In genomic region chr6:124993327-124993726, GRCh38 we compare ENCODE assay signal across 21 cellular contexts.
"Had no signal": no experiment of that assay in that cellular context is flagged by ENCODE, and none has a peak within 500 bp of the region (broad histone marks: within the 10 kb centered on the region; RNA-seq: fewer than 3 reads in every experiment).

No MANE protein-coding gene starts in this region.

- H3K4me3 ChIP-seq: ascending aorta, left lung, mucosa of descending colon, tibial nerve, vagina had no signal

- H3K27me3 ChIP-seq: ascending aorta, left lung, tibial nerve, vagina had no signal

- H3K4me1 Mint-ChIP-seq: activated naive CD4-positive, alpha-beta T cell treated with anti-CD3 and anti-CD28 coated beads, Interleukin-2, amount 50 U/mL, for 24 hours; naive B cell had no signal

- H3K9me3 ChIP-seq: ascending aorta, left lung, mucosa of descending colon, tibial nerve, vagina had no signal

- ATAC-seq: left lung; mucosa of descending colon; stimulated activated naive CD8-positive, alpha-beta T cell treated with anti-CD3 and anti-CD28 coated beads, Interleukin-15, Interleukin-2, amounts not matched to agents 100 U/mL and 50 U/mL, for 24 hours had no signal

- DNase-seq: activated CD4-positive, alpha-beta T cell treated with anti-CD3 and anti-CD28 coated beads, Interleukin-2, amount 50 U/mL, for 1 hour; activated CD4-positive, CD25-positive, alpha-beta regulatory T cell treated with anti-CD3 and anti-CD28 coated beads, Interleukin-2, amount 50 U/mL, for 72 hours; activated CD8-positive, alpha-beta memory T cell treated with anti-CD3 and anti-CD28 coated beads for 24 hours; activated CD8-positive, alpha-beta memory T cell treated with anti-CD3 and anti-CD28 coated beads, Interleukin-2, amount 50 U/mL, for 48 hours; activated effector memory CD4-positive, alpha-beta T cell treated with anti-CD3 and anti-CD28 coated beads, Interleukin-2, amount 50 U/mL, for 16 hours; activated T-cell treated with anti-CD3 and anti-CD28 coated beads, Interleukin-2, amount 50 U/mL, for 48 hours; effector memory CD4-positive, alpha-beta T cell; hippocampal formation; islet precursor cell; left lung; mucosa of descending colon; naive B cell; retina; stimulated activated naive CD8-positive, alpha-beta T cell treated with anti-CD3 and anti-CD28 coated beads, Interleukin-15, Interleukin-2, amounts not matched to agents 100 U/mL and 50 U/mL, for 24 hours had no signal

- H3K9me3 Mint-ChIP-seq: activated naive CD4-positive, alpha-beta T cell treated with anti-CD3 and anti-CD28 coated beads, Interleukin-2, amount 50 U/mL, for 24 hours; dendritic cell treated with granulocyte-macrophage colony-stimulating factor and Interleukin-4, amounts not matched to agents 40 ng/mL and 50 ng/mL, for 4 days; naive B cell; T-helper 1 cell treated with Interleukin-12 subunit alpha and Interleukin-12 subunit beta and Interleukin-4 antibody, amounts not matched to agents 30 μg/mL and 1 μg/mL, for 36 hours had no signal

- H3K36me3 Mint-ChIP-seq: activated naive CD4-positive, alpha-beta T cell treated with anti-CD3 and anti-CD28 coated beads, Interleukin-2, amount 50 U/mL, for 24 hours; naive B cell had no signal

- H3K27me3 Mint-ChIP-seq: activated naive CD4-positive, alpha-beta T cell treated with anti-CD3 and anti-CD28 coated beads, Interleukin-2, amount 50 U/mL, for 24 hours; dendritic cell treated with granulocyte-macrophage colony-stimulating factor and Interleukin-4, amounts not matched to agents 40 ng/mL and 50 ng/mL, for 4 days; naive B cell had no signal

- H3K4me3 Mint-ChIP-seq: activated naive CD4-positive, alpha-beta T cell treated with anti-CD3 and anti-CD28 coated beads, Interleukin-2, amount 50 U/mL, for 24 hours; dendritic cell treated with granulocyte-macrophage colony-stimulating factor and Interleukin-4, amounts not matched to agents 40 ng/mL and 50 ng/mL, for 4 days; naive B cell; T-helper 1 cell treated with Interleukin-12 subunit alpha and Interleukin-12 subunit beta and Interleukin-4 antibody, amounts not matched to agents 30 μg/mL and 1 μg/mL, for 36 hours had no signal

- H3K27ac Mint-ChIP-seq: activated naive CD4-positive, alpha-beta T cell treated with anti-CD3 and anti-CD28 coated beads, Interleukin-2, amount 50 U/mL, for 24 hours; dendritic cell treated with granulocyte-macrophage colony-stimulating factor and Interleukin-4, amounts not matched to agents 40 ng/mL and 50 ng/mL, for 4 days; naive B cell; T-helper 1 cell treated with Interleukin-12 subunit alpha and Interleukin-12 subunit beta and Interleukin-4 antibody, amounts not matched to agents 30 μg/mL and 1 μg/mL, for 36 hours had no signal

- H3K36me3 ChIP-seq: left lung, tibial nerve, vagina had no signal

- H3K27ac ChIP-seq: ascending aorta, left lung, tibial nerve, vagina had no signal

- FAIRE-seq: endothelial cell of umbilical vein had no signal
